Comparison of ENCODE assay signal across 28 cellular contexts in genomic region chr2:236238756-236239155, GRCh38. TPM values are rescaled to one million over a fixed set of nuclear protein-coding genes. Genes with fewer than 3 reads are reported as not detected.
"Had no signal": no experiment of that assay in that cellular context is flagged by ENCODE, and none has a peak within 500 bp of the region (broad histone marks: within the 10 kb centered on the region; RNA-seq: fewer than 3 reads in every experiment).

No MANE protein-coding gene starts in this region.

- ATAC-seq: activated CD4-positive, alpha-beta T cell treated with anti-CD3 and anti-CD28 coated beads for 36 hours; foreskin keratinocyte; naive thymus-derived CD8-positive, alpha-beta T cell had no signal

- H3K27me3 ChIP-seq: right lobe of liver, testis had no signal

- H3K9me3 ChIP-seq: right lobe of liver, testis had no signal

- FAIRE-seq: kidney, TTC549 had no signal

- H3K4me1 ChIP-seq: foreskin keratinocyte, right lobe of liver had no signal

- H3K27ac ChIP-seq: dorsolateral prefrontal cortex, foreskin keratinocyte, right lobe of liver, SK-N-MC, testis had no signal

- H3K4me1 Mint-ChIP-seq: activated naive CD8-positive, alpha-beta T cell treated with anti-CD3 and anti-CD28 coated beads, Interleukin-2, amount 10 ng/mL, durations not matched to agents 7 days and 5 days; memory B cell had no signal

- H3K4me3 ChIP-seq: dorsolateral prefrontal cortex, right lobe of liver, SK-N-MC, smooth muscle cell, testis had no signal

- DNase-seq: activated CD4-positive, alpha-beta memory T cell treated with anti-CD3 and anti-CD28 coated beads for 36 hours; activated CD4-positive, alpha-beta T cell treated with anti-CD3 and anti-CD28 coated beads for 36 hours; activated naive CD4-positive, alpha-beta T cell; activated naive CD8-positive, alpha-beta T cell treated with anti-CD3 and anti-CD28 coated beads, Interleukin-2, amount 10 ng/mL, durations not matched to agents 7 days and 5 days; activated T-cell treated with anti-CD3 and anti-CD28 coated beads for 4 hours; anterior cingulate cortex; caudate nucleus; dorsolateral prefrontal cortex; foreskin keratinocyte; kidney; left ventricle myocardium superior; naive thymus-derived CD8-positive, alpha-beta T cell; occipital lobe; right lobe of liver; stimulated activated CD4-positive, alpha-beta T cell treated with anti-CD3 and anti-CD28 coated beads, Interleukin-4, amount 100 ng/mL, for 24 hours; testis had no signal

- H3K36me3 Mint-ChIP-seq: activated CD4-positive, alpha-beta memory T cell treated with anti-CD3 and anti-CD28 coated beads for 36 hours; activated naive CD8-positive, alpha-beta T cell treated with anti-CD3 and anti-CD28 coated beads, Interleukin-2, amount 10 ng/mL, durations not matched to agents 7 days and 5 days; stimulated activated effector memory CD8-positive, alpha-beta T cell treated with anti-CD3 and anti-CD28 coated beads, Interleukin-12 subunit alpha, Interleukin-12 subunit beta, amount 100 ng/mL, for 72 hours; WTC11 had no signal

- H3K4me2 ChIP-seq: smooth muscle cell had no signal

- H3K27ac Mint-ChIP-seq: activated CD4-positive, alpha-beta memory T cell treated with anti-CD3 and anti-CD28 coated beads for 36 hours; activated CD4-positive, alpha-beta T cell treated with anti-CD3 and anti-CD28 coated beads for 36 hours; activated naive CD8-positive, alpha-beta T cell treated with anti-CD3 and anti-CD28 coated beads, Interleukin-2, amount 10 ng/mL, durations not matched to agents 7 days and 5 days; brain; memory B cell; naive thymus-derived CD8-positive, alpha-beta T cell; progenitor cell of endocrine pancreas; stimulated activated effector memory CD8-positive, alpha-beta T cell treated with anti-CD3 and anti-CD28 coated beads, Interleukin-12 subunit alpha, Interleukin-12 subunit beta, amount 100 ng/mL, for 72 hours; T-helper 2 cell treated with Interferon-gamma antibody and Interleukin-4, amounts not matched to agents 5 μg/mL and 100 μg/mL, for 36 hours; WTC11 had no signal

- H3K36me3 ChIP-seq: right lobe of liver had no signal

- H3K4me3 Mint-ChIP-seq: activated CD4-positive, alpha-beta memory T cell treated with anti-CD3 and anti-CD28 coated beads for 36 hours; activated CD4-positive, alpha-beta T cell treated with anti-CD3 and anti-CD28 coated beads for 36 hours; activated naive CD8-positive, alpha-beta T cell treated with anti-CD3 and anti-CD28 coated beads, Interleukin-2, amount 10 ng/mL, durations not matched to agents 7 days and 5 days; memory B cell; stimulated activated effector memory CD8-positive, alpha-beta T cell treated with anti-CD3 and anti-CD28 coated beads, Interleukin-12 subunit alpha, Interleukin-12 subunit beta, amount 100 ng/mL, for 72 hours; T-helper 2 cell treated with Interferon-gamma antibody and Interleukin-4, amounts not matched to agents 5 μg/mL and 100 μg/mL, for 36 hours had no signal

- H3K9me3 Mint-ChIP-seq: activated CD4-positive, alpha-beta memory T cell treated with anti-CD3 and anti-CD28 coated beads for 36 hours; activated naive CD8-positive, alpha-beta T cell treated with anti-CD3 and anti-CD28 coated beads, Interleukin-2, amount 10 ng/mL, durations not matched to agents 7 days and 5 days; stimulated activated effector memory CD8-positive, alpha-beta T cell treated with anti-CD3 and anti-CD28 coated beads, Interleukin-12 subunit alpha, Interleukin-12 subunit beta, amount 100 ng/mL, for 72 hours; T-helper 2 cell treated with Interferon-gamma antibody and Interleukin-4, amounts not matched to agents 5 μg/mL and 100 μg/mL, for 36 hours had no signal

RNA-seq across cellular contexts. Expression of gene ASB18, which starts 25.4 kb away (rescaled TPM):
- total RNA-seq: activated CD4-positive, alpha-beta memory T cell treated with anti-CD3 and anti-CD28 coated beads for 36 hours; activated CD4-positive, alpha-beta T cell treated with anti-CD3 and anti-CD28 coated beads for 36 hours; activated naive CD8-positive, alpha-beta T cell treated with anti-CD3 and anti-CD28 coated beads, Interleukin-2, amount 10 ng/mL, durations not matched to agents 7 days and 5 days; epithelial cell of proximal tubule; fibroblast of lung; foreskin keratinocyte; kidney; naive thymus-derived CD8-positive, alpha-beta T cell; progenitor cell of endocrine pancreas; right lobe of liver; smooth muscle cell; urinary bladder; WTC11 had no signal
- polyA plus RNA-seq: fibroblast of lung; foreskin keratinocyte; naive thymus-derived CD8-positive, alpha-beta T cell; urinary bladder had no signal
